9 cellular contexts compared by ENCODE assay signal in genomic region chr4:3789587-3789986, GRCh38. TPM values are rescaled to one million over a fixed set of nuclear protein-coding genes. Genes with fewer than 3 reads are reported as not detected.
"Had no signal": no experiment of that assay in that cellular context is flagged by ENCODE, and none has a peak within 500 bp of the region (broad histone marks: within the 10 kb centered on the region; RNA-seq: fewer than 3 reads in every experiment).

No MANE protein-coding gene starts in this region.

- H3K27ac ChIP-seq: HL-60 had no signal

- ATAC-seq: GM23338, HCT116, HepG2 had no signal

- H3K4me2 ChIP-seq: GM23338 had no signal

- H2AFZ ChIP-seq: GM23338 had no signal

- H3K9me3 ChIP-seq: HAP-1 had no signal

- H3K4me3 ChIP-seq: GM23338, HAP-1 had no signal

- DNase-seq: H7, HFFc6, KBM-7 had no signal

- FAIRE-seq: HepG2 had no signal

- H3K36me3 ChIP-seq: HAP-1 had no signal

- H3K4me1 ChIP-seq: HAP-1 had no signal

RNA-seq across cellular contexts. Expression of gene ADRA2C, which starts 23.4 kb away (rescaled TPM):
- polyA plus RNA-seq: IgD-negative memory B cell had no signal
